1 cellular context compared by ENCODE assay signal in the genomic region with DNA sequence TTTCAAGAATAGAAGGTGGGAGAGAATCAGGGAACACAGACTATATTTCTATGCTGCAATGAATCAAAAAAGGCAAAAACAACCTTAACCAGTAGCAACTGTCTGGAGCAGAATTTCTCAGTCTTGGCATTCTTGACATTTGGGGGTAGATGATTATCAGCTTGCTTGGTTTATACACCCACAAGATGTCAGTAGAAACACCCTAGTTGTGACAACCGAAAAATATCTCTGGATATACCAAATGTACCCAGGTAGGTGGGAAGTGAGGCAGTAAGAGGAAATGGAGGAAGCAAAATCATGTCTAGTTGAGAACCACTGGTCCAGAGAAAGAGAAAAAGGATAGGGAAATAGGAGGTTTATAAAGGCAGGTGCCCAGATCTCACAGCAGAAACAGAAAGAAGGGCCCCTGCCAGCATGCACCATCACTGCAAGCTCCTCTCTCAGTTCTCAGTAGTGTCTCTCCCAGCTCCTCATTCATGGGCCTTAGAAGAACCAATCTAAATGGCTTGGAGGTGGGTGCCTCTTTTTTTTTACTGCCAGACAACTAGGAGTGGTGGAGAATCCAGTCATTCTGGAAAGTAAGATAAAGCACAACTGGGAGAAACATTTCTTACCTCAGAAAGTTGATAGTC.
TF ChIP-seq lines count a peak whose summit lies in the region.

No MANE protein-coding gene starts in this region.

TF ChIP-seq in HEK293, 187 proteins besides CTCF, POLR2A, EP300 and RAD21 (continued from another document):
- TF ChIP-seq ZFP37 (tag by site-specific recombination; IDR thresholded peaks at IDR 0.05) = no peak
TF ChIP-seq in HEK293: peak in this region for 1.
